33 cellular contexts compared by ENCODE assay signal in the genomic region with DNA sequence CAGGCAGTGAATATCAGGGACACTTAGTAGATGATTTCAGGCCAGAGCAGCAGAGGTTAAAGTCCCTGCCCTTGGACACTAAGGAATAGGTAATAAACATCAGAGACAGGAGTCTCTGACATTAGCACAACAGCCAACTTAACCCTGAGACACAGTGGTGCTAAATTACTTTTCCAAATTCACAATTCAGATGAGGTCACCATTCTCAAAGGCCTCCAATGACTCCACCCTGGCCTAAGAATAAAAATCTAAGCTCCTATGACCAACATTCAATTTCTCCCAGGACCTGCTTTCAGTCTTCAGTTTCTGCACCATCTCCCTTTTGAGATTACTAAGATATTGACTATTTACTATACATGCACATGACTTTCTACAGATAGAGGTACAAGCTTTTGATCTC. TPM values are rescaled to one million over a fixed set of nuclear protein-coding genes. Genes with fewer than 3 reads are reported as not detected.
"Had no signal": no experiment of that assay in that cellular context is flagged by ENCODE, and none has a peak within 500 bp of the region (broad histone marks: within the 10 kb centered on the region; RNA-seq: fewer than 3 reads in every experiment).

No MANE protein-coding gene starts in this region.

- H3K36me3 ChIP-seq: ascending aorta, cardiac muscle cell, MG63, Peyer's patch, SJSA1 had no signal

- H3K4me3 ChIP-seq: ascending aorta, cardiac muscle cell, MG63, Peyer's patch, SJSA1 had no signal

- H3K4me1 ChIP-seq: Peyer's patch had no signal

- DNase-seq: activated CD4-positive, alpha-beta T cell treated with anti-CD3 and anti-CD28 coated beads for 36 hours; activated CD4-positive, alpha-beta T cell treated with anti-CD3 and anti-CD28 coated beads, Interleukin-2, amount 10 ng/mL, durations not matched to agents 7 days and 5 days; activated CD4-positive, alpha-beta T cell treated with anti-CD3 and anti-CD28 coated beads, Interleukin-2, amount 50 U/mL, for 48 hours; activated CD8-positive, alpha-beta T cell treated with anti-CD3 and anti-CD28 coated beads, Interleukin-2, amount 10 ng/mL, durations not matched to agents 7 days and 5 days; activated gamma-delta T cell; activated naive CD4-positive, alpha-beta T cell treated with Interleukin-2 at 50 U/mL for 16 hours; activated naive CD8-positive, alpha-beta T cell treated with anti-CD3 and anti-CD28 coated beads, Interleukin-2, amount 10 ng/mL, durations not matched to agents 7 days and 5 days; activated T-cell treated with anti-CD3 and anti-CD28 coated beads, Interleukin-2, amount 50 U/mL, for 24 hours; amygdala; Kasumi-1; MG63; NCI-H1048; NCI-H1436 treated with DMSO at 0.1 percent for 48 hours; NCI-H187; NCI-H2029 treated with DMSO at 0.1 percent for 48 hours; NCI-H2107; NCI-H2171; NCI-H510A; NCI-H526; NCI-H748 treated with DMSO at 0.1 percent for 48 hours; NK-92 treated with Interleukin-12 subunit alpha and Interleukin-12 subunit beta, amount 100 ng/mL, for 24 hours; PC-3; Peyer's patch; RPMI8226; SHP77 treated with DMSO at 0.1 percent for 48 hours; SK-N-SH had no signal

- ATAC-seq: activated CD4-positive, alpha-beta T cell treated with anti-CD3 and anti-CD28 coated beads for 36 hours; activated CD4-positive, CD25-positive, alpha-beta regulatory T cell treated with anti-CD3 and anti-CD28 coated beads, Interleukin-2, amount 50 U/mL, for 24 hours; activated CD8-positive, alpha-beta T cell treated with anti-CD3 and anti-CD28 coated beads, Interleukin-2, amount 10 ng/mL, durations not matched to agents 7 days and 5 days; PC-3; WTC11 had no signal

- H3K9me3 ChIP-seq: ascending aorta, MG63, Peyer's patch, SJSA1, SK-N-SH had no signal

- H3K9ac ChIP-seq: SK-N-SH had no signal

- H3K4me2 ChIP-seq: SK-N-SH had no signal

- H3K27me3 ChIP-seq: ascending aorta, cardiac muscle cell, MG63, Peyer's patch, SJSA1 had no signal

- H3K27ac ChIP-seq: cardiac muscle cell, Peyer's patch, SJSA1 had no signal

- H3K9me2 ChIP-seq: SK-N-SH had no signal

RNA-seq across cellular contexts. Expression of gene BLID, which starts 42.0 kb away (rescaled TPM):
- total RNA-seq: activated CD4-positive, alpha-beta T cell treated with anti-CD3 and anti-CD28 coated beads for 36 hours; activated CD4-positive, alpha-beta T cell treated with anti-CD3 and anti-CD28 coated beads, Interleukin-2, amount 10 ng/mL, durations not matched to agents 7 days and 5 days; activated CD8-positive, alpha-beta T cell treated with anti-CD3 and anti-CD28 coated beads, Interleukin-2, amount 10 ng/mL, durations not matched to agents 7 days and 5 days; activated naive CD8-positive, alpha-beta T cell treated with anti-CD3 and anti-CD28 coated beads, Interleukin-2, amount 10 ng/mL, durations not matched to agents 7 days and 5 days; activated T-helper 2 cell treated with anti-CD3 and anti-CD28 coated beads, Interferon-gamma antibody, Interleukin-2, Interleukin-4, amounts not matched to agents 10 μg/mL and 5 μg/mL and 100 μg/mL, durations not matched to agents 14 hours and 24 hours and 36 hours; ascending aorta; Peyer's patch; WTC11 had no signal
- polyA plus RNA-seq: adipose tissue, SK-N-SH had no signal
